ENCODE assay signal across 12 cellular contexts in genomic region chr2:162025121-162025911, GRCh38. TPM values are rescaled to one million over a fixed set of nuclear protein-coding genes. Genes with fewer than 3 reads are reported as not detected.
A peak's percentile ranks its signal among the peaks of the same experiment; 100 is the strongest.
DNase-seq lines count a peak whose midpoint lies in the region; TF ChIP-seq lines count a peak whose summit lies in the region.
"Had no signal": no experiment of that assay in that cellular context is flagged by ENCODE, and none has a peak within 500 bp of the region (broad histone marks: within the 10 kb centered on the region; RNA-seq: fewer than 3 reads in every experiment).

No MANE protein-coding gene starts in this region.

- H3K4me1 ChIP-seq in vagina, result peaks cover 21% of the 10 kb centered on the region
- H3K4me1 ChIP-seq: spleen had no signal

- no peaks in the 10 kb centered on the region for H3K36me3 ChIP-seq in vagina

- intact Hi-C loops in vagina (cut with DNase I), result no loop called here

- no peak for TF ChIP-seq POLR2A in vagina (IDR thresholded peaks at IDR 0.05)

- H3K27me3 Mint-ChIP-seq in activated naive CD4-positive, alpha-beta T cell treated with anti-CD3 and anti-CD28 coated beads, Interleukin-2, amount 50 U/mL, for 24 hours, result no peaks in the 10 kb centered on the region

- H3K27me3 ChIP-seq in vagina, result no peaks in the 10 kb centered on the region
- H3K27me3 ChIP-seq: spleen had no signal

- no peaks in the 10 kb centered on the region for H3K9me3 ChIP-seq in vagina
- H3K9me3 ChIP-seq: spleen had no signal

- no peak for TF ChIP-seq CTCF in fibroblast of the aortic adventitia (IDR thresholded peaks at IDR 0.05; ENCODE audit: insufficient read depth, low read length)
- no peak for TF ChIP-seq CTCF in vagina (IDR thresholded peaks at IDR 0.05)
- no peak for TF ChIP-seq CTCF in GM20000 (IDR thresholded peaks at IDR 0.05; ENCODE audit: extremely low read depth, missing control alignments)

- peak overlapping the region; percentile 15 for H3K27ac ChIP-seq in vagina
- H3K27ac ChIP-seq: spleen had no signal

- no peak overlapping the region for H3K4me3 ChIP-seq in fibroblast of the aortic adventitia (ENCODE audit: low read depth, low read length)
- H3K4me3 ChIP-seq in vagina, result no peak overlapping the region
- H3K4me3 ChIP-seq: GM12878, spleen had no signal

- no peak overlapping the region for H3K4me3 Mint-ChIP-seq in activated naive CD4-positive, alpha-beta T cell treated with anti-CD3 and anti-CD28 coated beads, Interleukin-2, amount 50 U/mL, for 24 hours
- H3K4me3 Mint-ChIP-seq: CD14-positive monocyte had no signal

- peaks cover 13% of the 10 kb centered on the region for H3K36me3 Mint-ChIP-seq in activated naive CD4-positive, alpha-beta T cell treated with anti-CD3 and anti-CD28 coated beads, Interleukin-2, amount 50 U/mL, for 24 hours
- H3K36me3 Mint-ChIP-seq: CD14-positive monocyte had no signal

- H3K9me3 Mint-ChIP-seq in activated naive CD4-positive, alpha-beta T cell treated with anti-CD3 and anti-CD28 coated beads, Interleukin-2, amount 50 U/mL, for 24 hours, result no peaks in the 10 kb centered on the region
- H3K9me3 Mint-ChIP-seq: CD14-positive monocyte had no signal

- H3K4me1 Mint-ChIP-seq in activated naive CD4-positive, alpha-beta T cell treated with anti-CD3 and anti-CD28 coated beads, Interleukin-2, amount 50 U/mL, for 24 hours, result peaks cover 68% of the 10 kb centered on the region
- H3K4me1 Mint-ChIP-seq: CD14-positive monocyte had no signal

- DNase-seq in activated naive CD4-positive, alpha-beta T cell treated with anti-CD3 and anti-CD28 coated beads, Interleukin-2, amount 50 U/mL, for 16 hours, result no peak
- DNase-seq in RPMI7951 (ENCODE audit: low read depth) (peak; percentile 58), fibroblast of the aortic adventitia (ENCODE audit: low read depth) (peak; percentile 85), vagina (ENCODE audit: extremely low spot score in 2 of 2) (no peak), NCI-H128 (lab: John Stamatoyannopoulos, UW; ENCODE audit: unreplicated experiment) (no peak), NCI-H2171 (lab: John Stamatoyannopoulos, UW) (no peak), GM20000 (ENCODE audit: low spot score) (no peak)
- DNase-seq: NCI-H446 treated with DMSO at 0.1 percent for 48 hours, spleen had no signal

- peak overlapping the region; percentile 19 for H3K27ac Mint-ChIP-seq in activated naive CD4-positive, alpha-beta T cell treated with anti-CD3 and anti-CD28 coated beads, Interleukin-2, amount 50 U/mL, for 24 hours
- H3K27ac Mint-ChIP-seq: CD14-positive monocyte had no signal

RNA-seq across cellular contexts. Expression of gene DPP4, which starts 48.7 kb away (rescaled TPM):
- total RNA-seq in RPMI7951 (2014; rRNA removed; shearing (Covaris generic)), result 2.8 and 3.1 TPM in 2 replicates
- 138 and 203 TPM in 2 replicates for total RNA-seq in fibroblast of the aortic adventitia (ENCODE audit: low replicate concordance)
- total RNA-seq in vagina, result 15.5 TPM

Comparison
In these comparisons a context has a peak if more than half of its experiments do, and no peak if none do; other contexts are left out.
1. DNase-seq: peak in RPMI7951 (single experiment) and fibroblast of the aortic adventitia (single experiment); none in activated naive CD4-positive, alpha-beta T cell treated with anti-CD3 and anti-CD28 coated beads, Interleukin-2, amount 50 U/mL, for 16 hours (single experiment), vagina (0 of 2), NCI-H128 (single experiment), NCI-H2171 (single experiment) and GM20000 (single experiment).